14 cellular contexts compared by ENCODE assay signal in the genomic region with DNA sequence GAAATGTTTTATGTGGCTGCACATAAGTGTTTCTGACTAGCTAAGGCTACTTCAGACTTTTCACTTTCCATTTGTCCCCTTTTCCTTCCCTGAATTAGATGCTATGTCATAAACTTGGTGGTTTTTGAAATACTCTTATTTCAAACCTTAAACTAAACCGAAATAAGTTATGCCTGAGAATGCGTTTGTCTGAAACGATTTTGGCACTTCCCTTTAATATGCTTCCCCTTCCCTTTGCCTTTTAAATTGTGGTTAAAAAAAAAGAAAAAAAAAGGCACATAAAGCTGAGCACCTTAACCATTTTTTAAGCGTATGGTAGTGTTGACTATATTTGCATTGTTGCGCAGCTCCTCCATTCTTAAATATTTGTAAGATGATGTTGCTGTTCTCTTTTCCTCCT.
"Had no signal": no experiment of that assay in that cellular context is flagged by ENCODE, and none has a peak within 500 bp of the region (broad histone marks: within the 10 kb centered on the region; RNA-seq: fewer than 3 reads in every experiment).

No MANE protein-coding gene starts in this region.

- H3K9me3 Mint-ChIP-seq: activated CD4-positive, alpha-beta memory T cell treated with anti-CD3 and anti-CD28 coated beads, Interleukin-2, amount 10 ng/mL, durations not matched to agents 7 days and 5 days; activated naive CD8-positive, alpha-beta T cell treated with anti-CD3 and anti-CD28 coated beads for 36 hours; natural killer cell; stimulated activated effector memory CD8-positive, alpha-beta T cell treated with anti-CD3 and anti-CD28 coated beads, Interleukin-12 subunit alpha, Interleukin-12 subunit beta, amount 100 ng/mL, for 72 hours had no signal

- H3K4me3 Mint-ChIP-seq: activated CD4-positive, alpha-beta memory T cell treated with anti-CD3 and anti-CD28 coated beads, Interleukin-2, amount 10 ng/mL, durations not matched to agents 7 days and 5 days; activated naive CD8-positive, alpha-beta T cell treated with anti-CD3 and anti-CD28 coated beads for 36 hours; natural killer cell; stimulated activated effector memory CD8-positive, alpha-beta T cell treated with anti-CD3 and anti-CD28 coated beads, Interleukin-12 subunit alpha, Interleukin-12 subunit beta, amount 100 ng/mL, for 72 hours had no signal

- H3K27me3 ChIP-seq: brain microvascular endothelial cell, tibial nerve, vagina had no signal

- H3K27me3 Mint-ChIP-seq: activated CD4-positive, alpha-beta memory T cell treated with anti-CD3 and anti-CD28 coated beads, Interleukin-2, amount 10 ng/mL, durations not matched to agents 7 days and 5 days; activated naive CD8-positive, alpha-beta T cell treated with anti-CD3 and anti-CD28 coated beads for 36 hours; progenitor cell of endocrine pancreas had no signal

- H3K27ac ChIP-seq: brain microvascular endothelial cell, tibial nerve, vagina had no signal

- FAIRE-seq: TTC549 had no signal

- H3K4me1 ChIP-seq: vagina had no signal

- H3K4me3 ChIP-seq: tibial nerve, vagina had no signal

- ATAC-seq: natural killer cell; right cardiac atrium; stimulated activated effector memory CD8-positive, alpha-beta T cell treated with anti-CD3 and anti-CD28 coated beads, Interleukin-12 subunit alpha, Interleukin-12 subunit beta, amount 100 ng/mL, for 72 hours had no signal

- H3K9me3 ChIP-seq: tibial nerve, vagina had no signal

- DNase-seq: activated CD4-positive, alpha-beta memory T cell treated with anti-CD3 and anti-CD28 coated beads, Interleukin-2, amount 10 ng/mL, durations not matched to agents 7 days and 5 days; activated CD4-positive, CD25-positive, alpha-beta regulatory T cell treated with anti-CD3 and anti-CD28 coated beads, Interleukin-2, amount 50 U/mL, for 72 hours; activated gamma-delta T cell; activated naive CD8-positive, alpha-beta T cell treated with anti-CD3 and anti-CD28 coated beads for 36 hours; activated T-cell treated with anti-CD3 and anti-CD28 coated beads, Interleukin-2, amount 50 U/mL, for 48 hours; brain microvascular endothelial cell; natural killer cell; occipital lobe; right cardiac atrium had no signal

- H3K27ac Mint-ChIP-seq: activated CD4-positive, alpha-beta memory T cell treated with anti-CD3 and anti-CD28 coated beads, Interleukin-2, amount 10 ng/mL, durations not matched to agents 7 days and 5 days; activated naive CD8-positive, alpha-beta T cell treated with anti-CD3 and anti-CD28 coated beads for 36 hours; progenitor cell of endocrine pancreas; stimulated activated effector memory CD8-positive, alpha-beta T cell treated with anti-CD3 and anti-CD28 coated beads, Interleukin-12 subunit alpha, Interleukin-12 subunit beta, amount 100 ng/mL, for 72 hours had no signal
